ENCODE assay signal across 9 cellular contexts in genomic region chr7:43873300-43873699, GRCh38. TPM values are rescaled to one million over a fixed set of nuclear protein-coding genes. Genes with fewer than 3 reads are reported as not detected.
A peak's percentile ranks its signal among the peaks of the same experiment; 100 is the strongest.
DNase-seq lines count a peak whose midpoint lies in the region; ATAC-seq lines count a peak whose summit lies in the region.
"Had no signal": no experiment of that assay in that cellular context is flagged by ENCODE, and none has a peak within 500 bp of the region (broad histone marks: within the 10 kb centered on the region; RNA-seq: fewer than 3 reads in every experiment).

No MANE protein-coding gene starts in this region.

- DNase-seq in Right ventricle myocardium superior (peak; percentile 61), Right ventricle myocardium inferior (ENCODE audit: missing footprints) (no peak), dedifferentiated amniotic fluid mesenchymal stem cell (ENCODE audit: extremely low spot score) (peak; percentile 60), UCSD-AML1 (lab: John Stamatoyannopoulos, UW; ENCODE audit: unreplicated experiment) (no peak), medulla oblongata (ENCODE audit: extremely low spot score) (no peak), NCI-H446 (lab: John Stamatoyannopoulos, UW) (no peak)
- DNase-seq in activated CD8-positive, alpha-beta memory T cell treated with anti-CD3 and anti-CD28 coated beads, Interleukin-2, amount 50 U/mL, for 4 hours: no peak
- DNase-seq: effector memory CD4-positive, alpha-beta T cell had no signal

- ATAC-seq in Right ventricle myocardium superior (ENCODE audit: poor library complexity) (peak; percentile 12), Right ventricle myocardium inferior (no peak)

- H3K27ac ChIP-seq in muscle layer of duodenum (ENCODE audit: low read length): peak overlapping the region; percentile 37

- peaks cover 4 to 12% of the 10 kb centered on the region in 2 donors for H3K4me1 ChIP-seq in muscle layer of duodenum (ENCODE audit: control insufficient read depth in 1 of 2, insufficient read depth in 2 of 2, low read length in 2 of 2)

- H3K36me3 ChIP-seq in muscle layer of duodenum (ENCODE audit: control insufficient read depth in 1 of 2, insufficient read depth in 2 of 2, low read length in 2 of 2): peaks cover 25 to 46% of the 10 kb centered on the region in 2 donors

- intact Hi-C loops in Right ventricle myocardium superior (cut with DNase I) (no loop called here), Right ventricle myocardium inferior (cut with DNase I) (no loop called here)

- no peaks in the 10 kb centered on the region for H3K9me3 ChIP-seq in muscle layer of duodenum (ENCODE audit: control insufficient read depth in 1 of 2, low read length in 2 of 2)

- no peak overlapping the region for H3K4me3 ChIP-seq in muscle layer of duodenum (ENCODE audit: low read depth in 1 of 2, low read length in 2 of 2)

- no peaks in the 10 kb centered on the region for H3K27me3 ChIP-seq in muscle layer of duodenum (ENCODE audit: low read depth, low read length)

RNA-seq across cellular contexts. Expression of gene MRPS24, which starts 4.0 kb away (rescaled TPM):
- total RNA-seq in Right ventricle myocardium superior: 200 TPM
- total RNA-seq in Right ventricle myocardium inferior: 193 TPM

RNA-seq across cellular contexts. Expression of gene URGCP, which starts 33.1 kb away (rescaled TPM):
- total RNA-seq in Right ventricle myocardium superior (43.4 TPM), Right ventricle myocardium inferior (44.4 TPM)

RNA-seq across cellular contexts. Expression of gene UBE2D4, which starts 52.9 kb away (rescaled TPM):
- total RNA-seq in Right ventricle myocardium superior: 44.6 TPM
- total RNA-seq in Right ventricle myocardium inferior: 51.2 TPM

Comparison
In these comparisons a context has a peak if more than half of its experiments do, and no peak if none do; other contexts are left out.
1. DNase-seq: peak in Right ventricle myocardium superior (single experiment) and dedifferentiated amniotic fluid mesenchymal stem cell (single experiment); none in Right ventricle myocardium inferior (single experiment), UCSD-AML1 (single experiment), medulla oblongata (single experiment), activated CD8-positive, alpha-beta memory T cell treated with anti-CD3 and anti-CD28 coated beads, Interleukin-2, amount 50 U/mL, for 4 hours (single experiment) and NCI-H446 (0 of 2).